Comparison of ENCODE assay signal across 19 cellular contexts in the genomic region with DNA sequence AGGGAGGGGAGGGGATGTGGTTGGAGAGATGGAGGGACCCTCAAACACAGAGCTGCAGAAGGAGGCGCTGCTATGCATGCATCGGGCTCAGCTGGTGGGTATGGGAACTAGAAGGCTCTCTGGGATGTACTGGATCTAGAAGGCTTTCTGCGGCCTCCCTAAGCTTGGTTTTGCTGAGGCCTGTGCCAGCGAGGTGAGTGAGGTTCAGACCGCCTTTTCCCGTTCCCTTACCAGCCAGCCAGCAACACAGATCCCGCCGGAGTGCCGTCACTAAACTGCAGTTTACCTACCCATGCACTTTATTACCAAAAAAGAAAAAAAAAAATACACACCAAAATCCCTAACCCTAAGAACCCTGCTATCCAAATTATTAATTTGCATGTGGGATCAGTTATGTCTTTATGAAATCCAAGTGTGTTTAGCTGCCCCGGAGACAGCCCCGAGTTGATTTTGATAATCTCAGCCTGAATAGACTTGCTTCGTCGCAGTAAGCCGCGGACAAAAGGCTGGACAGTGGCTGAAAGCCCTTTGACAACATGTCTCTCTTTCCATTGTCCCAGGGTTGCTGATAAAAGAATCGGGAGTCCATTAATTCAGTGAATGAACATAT.
DNase-seq lines count a peak whose midpoint lies in the region; TF ChIP-seq lines count a peak whose summit lies in the region.
"Had no signal": no experiment of that assay in that cellular context is flagged by ENCODE, and none has a peak within 500 bp of the region (broad histone marks: within the 10 kb centered on the region; RNA-seq: fewer than 3 reads in every experiment).

No MANE protein-coding gene starts in this region.

- H3K27ac ChIP-seq in WERI-Rb-1 (peak overlapping the region; percentile 74), duodenal mucosa (ENCODE audit: low read depth, low read length) (peak overlapping the region; percentile 66), stomach (peak overlapping the region; percentile 31 to 63 (median 41))
- H3K27ac ChIP-seq: GM23248 had no signal

- H3K9me3 ChIP-seq in WERI-Rb-1 (ENCODE audit: severe bottlenecking) (no peaks in the 10 kb centered on the region), duodenal mucosa (ENCODE audit: control insufficient read depth in 1 of 2, low read length in 2 of 2) (no peaks in the 10 kb centered on the region), stomach (no peaks in the 10 kb centered on the region)
- H3K9me3 ChIP-seq: SK-N-SH had no signal

- TF ChIP-seq POLR2A in stomach (IDR thresholded peaks at IDR 0.05) = no peak

- TF ChIP-seq CTCF in WERI-Rb-1 (IDR thresholded peaks at IDR 0.05; ENCODE audit: low read depth, low read length) = no peak
- no peak for TF ChIP-seq CTCF in neural crest cell (conservative IDR thresholded peaks at IDR 0.05)
- no peak for TF ChIP-seq CTCF in stomach (IDR thresholded peaks at IDR 0.05)

- H3K36me3 ChIP-seq in WERI-Rb-1 (no peaks in the 10 kb centered on the region), duodenal mucosa (ENCODE audit: control insufficient read depth in 1 of 2, insufficient read depth in 2 of 2, low read length in 2 of 2) (peaks cover 0 to 4% of the 10 kb centered on the region in 2 donors), stomach (no peaks in the 10 kb centered on the region)

- peaks cover 3% of the 10 kb centered on the region for H3K36me3 Mint-ChIP-seq in neural crest cell (ENCODE audit: low read depth)
- H3K36me3 Mint-ChIP-seq: CD14-positive monocyte had no signal

- peak overlapping the region; percentile 71 for H3K27ac Mint-ChIP-seq in neural crest cell (ENCODE audit: unreplicated experiment)
- H3K27ac Mint-ChIP-seq: CD14-positive monocyte had no signal

- no peaks in the 10 kb centered on the region for H3K9me3 Mint-ChIP-seq in neural crest cell
- H3K9me3 Mint-ChIP-seq: CD14-positive monocyte had no signal

- H3K4me1 ChIP-seq in duodenal mucosa (ENCODE audit: control insufficient read depth in 1 of 2, insufficient read depth in 2 of 2, low read length in 2 of 2) (peaks cover 48 to 56% of the 10 kb centered on the region in 2 donors), stomach (peaks cover 25 to 75% (median 55%) of the 10 kb centered on the region in 4 donors)

- no peak for DNase-seq in WERI-Rb-1
- DNase-seq in neural crest cell (ENCODE audit: low read depth, low spot score) = peak; percentile 29
- no peak for DNase-seq in stomach
- DNase-seq in activated CD4-positive, alpha-beta T cell treated with anti-CD3 and anti-CD28 coated beads, Interleukin-2, amount 50 U/mL, for 4 hours = no peak
- no peak for DNase-seq in NCI-H2107 treated with DMSO at 0.1 percent for 48 hours (lab: John Stamatoyannopoulos, UW; ENCODE audit: unreplicated experiment)
- DNase-seq in CD1c-positive myeloid dendritic cell (ENCODE audit: extremely low spot score) = no peak
- DNase-seq: GF-D8, GM23248, KBM-7, NCI-H1105, NCI-H187, NCI-H226, NCI-H524, NCI-H82, OCI-M1, SHP77 treated with DMSO at 0.1 percent for 48 hours, SK-N-SH had no signal

- H3K4me3 Mint-ChIP-seq in neural crest cell = peak overlapping the region; percentile 41

- no peaks in the 10 kb centered on the region for H3K27me3 ChIP-seq in WERI-Rb-1 (ENCODE audit: insufficient read depth, low read depth, severe bottlenecking)
- no peaks in the 10 kb centered on the region for H3K27me3 ChIP-seq in duodenal mucosa (ENCODE audit: control insufficient read depth in 1 of 2, insufficient read depth in 2 of 2, low read length in 2 of 2)
- H3K27me3 ChIP-seq in stomach = peaks cover 0 to 60% (median 5%) of the 10 kb centered on the region in 3 donors

- H3K9ac ChIP-seq in duodenal mucosa (ENCODE audit: low read depth in 1 of 2, low read length in 2 of 2) = peak overlapping the region; percentile 60
- H3K9ac ChIP-seq: GM23248, SK-N-SH had no signal

- H3K27me3 Mint-ChIP-seq in neural crest cell (ENCODE audit: low read depth) = peaks cover 61% of the 10 kb centered on the region

- intact Hi-C loops in stomach (cut with DNase I; ENCODE audit: low total_unique reads) = no loop called here

- 47 to 55% (median 55%) methylated on average over 16 of the region's 16 CpGs for WGBS in stomach, 5 donors

- H3K4me1 Mint-ChIP-seq in neural crest cell = peaks cover 44% of the 10 kb centered on the region
- H3K4me1 Mint-ChIP-seq: CD14-positive monocyte had no signal

- TF ChIP-seq EP300 in stomach (IDR thresholded peaks at IDR 0.05) = no peak

- H3K4me3 ChIP-seq in WERI-Rb-1 (ENCODE audit: low read depth, low read length) = no peak overlapping the region
- H3K4me3 ChIP-seq in duodenal mucosa (ENCODE audit: low read depth in 1 of 2, low read length in 2 of 2) = peak overlapping the region; percentile 10 to 44
- H3K4me3 ChIP-seq in stomach = no peak overlapping the region
- H3K4me3 ChIP-seq: GM23248 had no signal

Comparison
In these comparisons a context has a peak if more than half of its experiments do, and no peak if none do; other contexts are left out.
1. H3K4me3 ChIP-seq: peak in duodenal mucosa (2 of 2); none in WERI-Rb-1 (single experiment) and stomach (0 of 4).
2. Peak in every context shown above with its lines, with median percentiles within 50 percentile points of each other: H3K27ac ChIP-seq.